In genomic region chr6:13559968-13560650, GRCh38 we compare ENCODE assay signal across 18 cellular contexts. TPM values are rescaled to one million over a fixed set of nuclear protein-coding genes. Genes with fewer than 3 reads are reported as not detected.
DNase-seq lines count a peak whose midpoint lies in the region; ATAC-seq and TF ChIP-seq lines count a peak whose summit lies in the region.
"Had no signal": no experiment of that assay in that cellular context is flagged by ENCODE, and none has a peak within 500 bp of the region (broad histone marks: within the 10 kb centered on the region; RNA-seq: fewer than 3 reads in every experiment).

No MANE protein-coding gene starts in this region.

- H3K36me3 Mint-ChIP-seq in WTC11 = no peaks in the 10 kb centered on the region
- no peaks in the 10 kb centered on the region for H3K36me3 Mint-ChIP-seq in nephron progenitor cell (ENCODE audit: low read depth)
- no peaks in the 10 kb centered on the region for H3K36me3 Mint-ChIP-seq in naive thymus-derived CD8-positive, alpha-beta T cell

- H3K9me3 Mint-ChIP-seq in WTC11 = peaks cover 11% of the 10 kb centered on the region
- no peaks in the 10 kb centered on the region for H3K9me3 Mint-ChIP-seq in nephron progenitor cell
- no peaks in the 10 kb centered on the region for H3K9me3 Mint-ChIP-seq in naive thymus-derived CD8-positive, alpha-beta T cell
- H3K9me3 Mint-ChIP-seq: CD4-positive, alpha-beta T cell had no signal

- CTCF ChIA-PET in WTC11 (lab: Charles Lee) = interaction anchor here (0.5 to 2.3 kb wide), 3 partner anchors 15 to 330 kb away, joined by 3 to 15 read pairs (median 3); partner anchors contain the start of gene SIRT5

- no peak for TF ChIP-seq CTCF in WTC11 (IDR thresholded peaks at IDR 0.05)
- TF ChIP-seq CTCF in nephron progenitor cell (IDR thresholded peaks at IDR 0.05) = no peak

- H3K27me3 Mint-ChIP-seq in WTC11 (ENCODE audit: low read depth) = no peaks in the 10 kb centered on the region
- H3K27me3 Mint-ChIP-seq in nephron progenitor cell (ENCODE audit: low read depth, poor library complexity) = peaks cover 6% of the 10 kb centered on the region
- H3K27me3 Mint-ChIP-seq in naive thymus-derived CD8-positive, alpha-beta T cell = peaks cover 0 to 5% (median 2%) of the 10 kb centered on the region in 5 donors
- H3K27me3 Mint-ChIP-seq: CD4-positive, alpha-beta T cell had no signal

- POLR2A ChIA-PET in WTC11 (lab: Charles Lee) = interaction anchor here (0.6 kb wide), 1 partner anchor 11 kb away, joined by 4 read pairs; no protein-coding TSS in a partner anchor
- POLR2A ChIA-PET in naive thymus-derived CD8-positive, alpha-beta T cell (lab: Charles Lee) = no interaction called here

- DNase-seq in NCI-H748 (lab: John Stamatoyannopoulos, UW; ENCODE audit: unreplicated experiment) (peak; percentile 81), NCI-H748 treated with DMSO at 0.1 percent for 48 hours (lab: John Stamatoyannopoulos, UW) (no peak), NCI-H1436 treated with DMSO at 0.1 percent for 48 hours (lab: John Stamatoyannopoulos, UW) (peak; percentile 98), WTC11 (ENCODE audit: low spot score) (no peak), nephron progenitor cell (no peak)
- no peak for DNase-seq in naive thymus-derived CD8-positive, alpha-beta T cell
- DNase-seq: BE2C; Calu3; CD4-positive, alpha-beta T cell; DMS79; NCI-H1092 treated with DMSO at 0.1 percent for 48 hours; NCI-H187 treated with DMSO at 0.1 percent for 48 hours; SHP77; T-helper 1 cell; T1000 had no signal

- H3K4me3 Mint-ChIP-seq in WTC11 (no peak overlapping the region), nephron progenitor cell (no peak overlapping the region)
- H3K4me3 Mint-ChIP-seq in naive thymus-derived CD8-positive, alpha-beta T cell = no peak overlapping the region
- H3K4me3 Mint-ChIP-seq: CD4-positive, alpha-beta T cell had no signal

- ATAC-seq in WTC11 (peak; percentile 23), HG03097 (IDR thresholded peaks at IDR 0.05; ENCODE audit: low FRiP score, unreplicated experiment) (no peak), HG02610 (IDR thresholded peaks at IDR 0.05; ENCODE audit: unreplicated experiment) (no peak)
- ATAC-seq in naive thymus-derived CD8-positive, alpha-beta T cell = no peak
- ATAC-seq: SK-N-SH treated with all-trans-retinoic acid at 6 μM for 48 hours had no signal

- H3K4me1 Mint-ChIP-seq in WTC11 (peaks cover 38% of the 10 kb centered on the region), nephron progenitor cell (peaks cover 64% of the 10 kb centered on the region)
- H3K4me1 Mint-ChIP-seq in naive thymus-derived CD8-positive, alpha-beta T cell = peaks cover 0 to 6% (median 2%) of the 10 kb centered on the region in 4 donors

- H3K27ac Mint-ChIP-seq in WTC11 (no peak overlapping the region), nephron progenitor cell (peak overlapping the region; percentile 54)
- H3K27ac Mint-ChIP-seq in naive thymus-derived CD8-positive, alpha-beta T cell = no peak overlapping the region
- H3K27ac Mint-ChIP-seq: CD4-positive, alpha-beta T cell had no signal

TF ChIP-seq in WTC11, 78 proteins besides CTCF, POLR2A, EP300 and RAD21:
- TF ChIP-seq PRRX2 (CRISPR knock-in tag; IDR thresholded peaks at IDR 0.05) = no peak
- no peak for TF ChIP-seq RORB (CRISPR knock-in tag; IDR thresholded peaks at IDR 0.05)
- TF ChIP-seq STAT6 (CRISPR knock-in tag; conservative IDR thresholded peaks at IDR 0.05; ENCODE audit: low read depth) = no peak
- TF ChIP-seq ERG (CRISPR knock-in tag; IDR thresholded peaks at IDR 0.05) = no peak
- no peak for TF ChIP-seq EMX1 (CRISPR knock-in tag; IDR thresholded peaks at IDR 0.05)

RNA-seq across cellular contexts. Expression of gene SIRT5, which starts 14.3 kb away (rescaled TPM):
- total RNA-seq in WTC11 (2021) = 11.8 to 16.3 TPM (median 15.5 TPM) in 3 replicates
- total RNA-seq in naive thymus-derived CD8-positive, alpha-beta T cell = 10 to 100 TPM; 23.0 to 24.4 TPM
- 10 to 100 TPM in 1 of 3 donors, 1 to 10 TPM in 2; 8.7 to 13.0 (median 9.8) TPM for polyA plus RNA-seq in naive thymus-derived CD8-positive, alpha-beta T cell

RNA-seq across cellular contexts. Expression of gene NOL7, which starts 55.0 kb away (rescaled TPM):
- total RNA-seq in WTC11 (2021) = 65.3 to 76.1 TPM (median 66.5 TPM) in 3 replicates
- 10 to 100 TPM; 74.8 to 75.9 TPM for total RNA-seq in naive thymus-derived CD8-positive, alpha-beta T cell
- polyA plus RNA-seq in naive thymus-derived CD8-positive, alpha-beta T cell = 100 to 1,000 TPM; 109 to 142 (median 139) TPM

Comparison
In these comparisons a context has a peak if more than half of its experiments do, and no peak if none do; other contexts are left out.
1. DNase-seq: peak in NCI-H748 (single experiment) and NCI-H1436 treated with DMSO at 0.1 percent for 48 hours (single experiment); none in NCI-H748 treated with DMSO at 0.1 percent for 48 hours (single experiment), WTC11 (single experiment), nephron progenitor cell (single experiment) and naive thymus-derived CD8-positive, alpha-beta T cell (0 of 10).